8 cellular contexts compared by ENCODE assay signal in genomic region chr3:8443829-8444791, GRCh38. TPM values are rescaled to one million over a fixed set of nuclear protein-coding genes. Genes with fewer than 3 reads are reported as not detected.
DNase-seq lines count a peak whose midpoint lies in the region; ATAC-seq, FAIRE-seq and TF ChIP-seq lines count a peak whose summit lies in the region.

No MANE protein-coding gene starts in this region.

- H2AFZ ChIP-seq in K562 (ENCODE audit: low read depth, low read length) = no peak overlapping the region

- no peaks in the 10 kb centered on the region for H3K4me1 ChIP-seq in K562 (replicated peaks in 1 of 2; ENCODE audit: control insufficient read depth in 2 of 2, insufficient read depth in 2 of 2, low read length in 2 of 2)

- H3K27ac ChIP-seq in K562 (ENCODE audit: extremely low read depth, low read depth, low read length) = no peak overlapping the region

- no peaks in the 10 kb centered on the region for H3K9me1 ChIP-seq in K562 (ENCODE audit: control insufficient read depth, insufficient read depth, low read length)

- no peaks in the 10 kb centered on the region for H3K79me2 ChIP-seq in K562 (ENCODE audit: control insufficient read depth, insufficient read depth, low read length)

- no peaks in the 10 kb centered on the region for H3K4me1 Mint-ChIP-seq in activated CD8-positive, alpha-beta memory T cell treated with anti-CD3 and anti-CD28 coated beads, Interleukin-2, amount 10 ng/mL, durations not matched to agents 7 days and 5 days

- H3K9ac ChIP-seq in K562 (ENCODE audit: insufficient read depth in 1 of 2, low read depth in 2 of 2, low read length in 2 of 2) = no peak overlapping the region

- CTCF ChIA-PET in K562 (lab: Yijun Ruan, JAX; ENCODE audit: low intra/inter-chr PET ratio) = no interaction called here
- CTCF ChIA-PET in activated CD8-positive, alpha-beta memory T cell treated with anti-CD3 and anti-CD28 coated beads, Interleukin-2, amount 10 ng/mL, durations not matched to agents 7 days and 5 days (lab: Charles Lee) = interaction anchor here (0.9 kb wide), 1 partner anchor 178 kb away, joined by 3 read pairs; no protein-coding TSS in a partner anchor

- no peak overlapping the region for H3K4me2 ChIP-seq in K562 (ENCODE audit: insufficient read depth, low read length)

- H4K20me1 ChIP-seq in K562 (replicated peaks; ENCODE audit: control insufficient read depth, insufficient read depth, low read length) = no peaks in the 10 kb centered on the region

- intact Hi-C loops in K562 (cut with micrococcal nuclease) = no loop called here

- TF ChIP-seq POLR2A in K562 (conservative IDR thresholded peaks at IDR 0.05) = no peak

- ATAC-seq in GM19395 (IDR thresholded peaks at IDR 0.05; ENCODE audit: unreplicated experiment) (peak; percentile 68), K562 (peak; percentile 55), HG03097 (IDR thresholded peaks at IDR 0.05; ENCODE audit: low FRiP score, unreplicated experiment) (no peak)
- ATAC-seq in activated CD8-positive, alpha-beta memory T cell treated with anti-CD3 and anti-CD28 coated beads, Interleukin-2, amount 10 ng/mL, durations not matched to agents 7 days and 5 days = no peak

- DNase-seq in NCI-H146 (lab: John Stamatoyannopoulos, UW) = peak; percentile 81
- DNase-seq in K562 (ENCODE audit: extremely low read depth in 1 of 4, low spot score in 3 of 4) = peak in 1 of 4 experiments; percentile 7
- peak; percentile 56 for DNase-seq in iPS DF 19.7 (ENCODE audit: low read depth, low spot score)
- DNase-seq in skeletal muscle cell (ENCODE audit: low read depth) = peak; percentile 99
- no peak for DNase-seq in activated CD8-positive, alpha-beta memory T cell treated with anti-CD3 and anti-CD28 coated beads, Interleukin-2, amount 10 ng/mL, durations not matched to agents 7 days and 5 days
- no peak for DNase-seq in activated T-cell treated with anti-CD3 and anti-CD28 coated beads for 4 hours

- no peak for FAIRE-seq in K562 (lab: Jason Lieb, UNC)

- no peak overlapping the region for H3K4me3 Mint-ChIP-seq in activated CD8-positive, alpha-beta memory T cell treated with anti-CD3 and anti-CD28 coated beads, Interleukin-2, amount 10 ng/mL, durations not matched to agents 7 days and 5 days

- no peaks in the 10 kb centered on the region for H3K36me3 ChIP-seq in K562 (ENCODE audit: control insufficient read depth, insufficient read depth, low read length)

- no peak overlapping the region for H3K27ac Mint-ChIP-seq in activated CD8-positive, alpha-beta memory T cell treated with anti-CD3 and anti-CD28 coated beads, Interleukin-2, amount 10 ng/mL, durations not matched to agents 7 days and 5 days

- POLR2A ChIA-PET in K562 (lab: Yijun Ruan, JAX) = no interaction called here

- peaks cover 15% of the 10 kb centered on the region for H3K27me3 Mint-ChIP-seq in activated CD8-positive, alpha-beta memory T cell treated with anti-CD3 and anti-CD28 coated beads, Interleukin-2, amount 10 ng/mL, durations not matched to agents 7 days and 5 days

- H3K9me3 ChIP-seq in K562 (replicated peaks; ENCODE audit: control insufficient read depth, insufficient read depth, low read depth, low read length) = no peaks in the 10 kb centered on the region

- H3K9me3 Mint-ChIP-seq in activated CD8-positive, alpha-beta memory T cell treated with anti-CD3 and anti-CD28 coated beads, Interleukin-2, amount 10 ng/mL, durations not matched to agents 7 days and 5 days (ENCODE audit: low read depth) = peaks cover 2% of the 10 kb centered on the region

- TF ChIP-seq RAD21 in K562 (CRISPR knock-in tag; conservative IDR thresholded peaks at IDR 0.05 in 1 of 2, IDR thresholded peaks at IDR 0.05 in 1 of 2) = no peak

- no TSS peak for BruUV-seq in K562 (replicated peaks; lab: Mats Ljungman, UMichigan)

- H3K4me3 ChIP-seq in K562 (no peak overlapping the region), skeletal muscle cell (ENCODE audit: low read depth, low read length) (peak overlapping the region; percentile 20)

- no peaks in the 10 kb centered on the region for H3K36me3 Mint-ChIP-seq in activated CD8-positive, alpha-beta memory T cell treated with anti-CD3 and anti-CD28 coated beads, Interleukin-2, amount 10 ng/mL, durations not matched to agents 7 days and 5 days

- no peak for TF ChIP-seq CTCF in K562 (IDR thresholded peaks at IDR 0.05 in 2 of 3, conservative IDR thresholded peaks at IDR 0.05 in 1 of 3; ENCODE audit: insufficient read depth in 2 of 3, low read depth in 1 of 3, low read length in 3 of 3)

- TF ChIP-seq EP300 in K562 (IDR thresholded peaks at IDR 0.05; ENCODE audit: low read length) = no peak

- WGBS in K562 (ENCODE audit: insufficient coverage, low coverage, missing lambda C conversion rate) = 1% methylated on average over 15 of the region's 15 CpGs

- in situ Hi-C loops in K562 (cut with MboI) = no loop called here

- no peaks in the 10 kb centered on the region; a peak in 1 of 5 replicates for H3K27me3 ChIP-seq in K562 (ENCODE audit: control insufficient read depth in 2 of 2, insufficient read depth in 2 of 2, low read length in 2 of 2)

TF ChIP-seq in K562, 482 proteins besides CTCF, POLR2A, EP300 and RAD21:
- TF ChIP-seq ZNF184 (CRISPR knock-in tag; IDR thresholded peaks at IDR 0.05) (no peak), RFX1 (IDR thresholded peaks at IDR 0.05) (peak; percentile 67)

RNA-seq across cellular contexts. Expression of gene LMCD1, which starts 57.5 kb away (rescaled TPM):
- total RNA-seq in K562 (2011; cell fraction: chromatin; rRNA removed; ENCODE audit: low replicate concordance) = not detected in 2 replicates
- total RNA-seq in K562 (2011; cell fraction: nucleolus; rRNA removed) = not detected in 2 replicates
- total RNA-seq in K562 (2011; cell fraction: nucleoplasm; rRNA removed) = not detected in 2 replicates
- not detected in 2 replicates for total RNA-seq in K562 (2014; rRNA removed)
- not detected in 2 replicates for total RNA-seq in K562 (2014; rRNA removed; fragmentation: Illumina TruSeq; extraction: Trizol)
- not detected in 2 replicates for total RNA-seq in K562 (2015; rRNA removed; fragmentation: Illumina TruSeq; extraction: Trizol)
- total RNA-seq in K562 (2021) = not detected in 2 replicates
- not detected in 2 replicates for polyA plus RNA-seq in K562 (2011; rRNA removed)
- not detected in 2 replicates for polyA plus RNA-seq in K562 (2011; cell fraction: cytosol; rRNA removed)
- not detected in 2 replicates for polyA plus RNA-seq in K562 (2011; cell fraction: nucleus; rRNA removed)
- 0.01 and 0.15 TPM in 2 replicates for polyA plus RNA-seq in K562 (2012)
- polyA plus RNA-seq in K562 (2014; fragmentation: Illumina TruSeq; extraction: Trizol) = not detected in 2 replicates
- polyA plus RNA-seq in K562 (2014; fragmentation: Nextera tagmentation; extraction: Ambion mirVana) = not detected
- 0.60 TPM in 1 of 2 replicates, not detected in the other for polyA plus RNA-seq in K562 (2014; rRNA removed)
- polyA minus RNA-seq in K562 (2011; rRNA and poly(A)+ RNA removed) = not detected in 2 replicates
- polyA minus RNA-seq in K562 (2011; cell fraction: cytosol; rRNA and poly(A)+ RNA removed) = not detected in 2 replicates
- not detected in 2 replicates for polyA minus RNA-seq in K562 (2011; cell fraction: nucleus; rRNA and poly(A)+ RNA removed)
- 10 to 100 TPM in 1 of 2 experiments, 1 to 10 TPM in 1; 2.3 to 10.0 TPM for total RNA-seq in activated CD8-positive, alpha-beta memory T cell treated with anti-CD3 and anti-CD28 coated beads, Interleukin-2, amount 10 ng/mL, durations not matched to agents 7 days and 5 days

Comparison
In these comparisons a context has a peak if more than half of its experiments do, and no peak if none do; other contexts are left out.
1. ATAC-seq: peak in GM19395 (single experiment) and K562 (single experiment); none in HG03097 (single experiment) and activated CD8-positive, alpha-beta memory T cell treated with anti-CD3 and anti-CD28 coated beads, Interleukin-2, amount 10 ng/mL, durations not matched to agents 7 days and 5 days (single experiment).
2. DNase-seq: peak in NCI-H146 (single experiment), iPS DF 19.7 (single experiment) and skeletal muscle cell (single experiment); none in activated CD8-positive, alpha-beta memory T cell treated with anti-CD3 and anti-CD28 coated beads, Interleukin-2, amount 10 ng/mL, durations not matched to agents 7 days and 5 days (single experiment) and activated T-cell treated with anti-CD3 and anti-CD28 coated beads for 4 hours (single experiment).